Comparison of ENCODE assay signal across 28 cellular contexts in the genomic region with DNA sequence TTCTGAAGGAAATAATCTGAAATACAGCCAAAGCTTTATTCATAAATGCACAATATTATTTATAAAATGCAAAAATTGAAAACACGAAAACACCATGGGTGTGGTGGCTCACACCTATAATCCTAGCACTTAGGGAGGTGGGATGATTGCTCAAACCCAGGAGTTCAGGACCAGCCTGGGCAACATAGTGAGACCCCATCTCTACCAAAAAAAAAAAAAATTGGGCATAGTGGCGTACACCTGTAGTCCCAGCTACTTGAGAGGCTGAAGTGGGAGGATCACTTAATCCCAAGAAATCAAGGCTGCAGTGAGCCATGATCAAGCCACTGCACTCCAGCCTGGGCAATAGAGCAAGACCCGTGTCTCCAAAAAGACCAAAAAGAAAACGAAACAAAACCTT.
"Had no signal": no experiment of that assay in that cellular context is flagged by ENCODE, and none has a peak within 500 bp of the region (broad histone marks: within the 10 kb centered on the region; RNA-seq: fewer than 3 reads in every experiment).

No MANE protein-coding gene starts in this region.

- H3K4me3 ChIP-seq: stomach, suprapubic skin, thoracic aorta, thyroid gland, tibial artery, tibial nerve, transverse colon, upper lobe of left lung, upper lobe of right lung, uterus, vagina had no signal

- H3K4me1 ChIP-seq: upper lobe of right lung, uterus had no signal

- H3K27me3 ChIP-seq: stomach, suprapubic skin, testis, thyroid gland, tibial artery, tibial nerve, upper lobe of left lung, upper lobe of right lung, uterus, vagina had no signal

- ATAC-seq: stimulated activated effector memory CD8-positive, alpha-beta T cell treated with anti-CD3 and anti-CD28 coated beads, Interleukin-12 subunit alpha, Interleukin-12 subunit beta, amount 100 ng/mL, for 72 hours; stimulated activated memory B cell treated with anti-CD40 and anti-IgM and Interleukin-4, amounts not matched to agents 10 μg/mL and 1 μg/mL and 100 μg/mL, for 72 hours; stimulated activated naive B cell treated with anti-CD40 and anti-IgM and Interleukin-4, amounts not matched to agents 10 μg/mL and 1 μg/mL and 100 μg/mL, for 72 hours; stimulated activated naive CD8-positive, alpha-beta T cell treated with anti-CD3 and anti-CD28 coated beads, Interleukin-15, Interleukin-2, amounts not matched to agents 100 U/mL and 50 U/mL, for 24 hours; upper lobe of right lung had no signal

- H3K9me3 Mint-ChIP-seq: stimulated activated memory B cell treated with anti-CD40 and anti-IgM and Interleukin-4, amounts not matched to agents 10 μg/mL and 1 μg/mL and 100 μg/mL, for 72 hours had no signal

- H3K9me3 ChIP-seq: suprapubic skin, testis, thoracic aorta, thyroid gland, tibial artery, tibial nerve, transverse colon, upper lobe of left lung, upper lobe of right lung, uterus, vagina had no signal

- H3K27me3 Mint-ChIP-seq: stimulated activated memory B cell treated with anti-CD40 and anti-IgM and Interleukin-4, amounts not matched to agents 10 μg/mL and 1 μg/mL and 100 μg/mL, for 72 hours; stimulated activated naive CD8-positive, alpha-beta T cell treated with anti-CD3 and anti-CD28 coated beads, Interleukin-15, amount 100 ng/mL, for 72 hours; stimulated activated naive CD8-positive, alpha-beta T cell treated with anti-CD3 and anti-CD28 coated beads, Interleukin-15, Interleukin-2, amounts not matched to agents 100 ng/mL and 50 ng/mL, for 24 hours had no signal

- H3K27ac ChIP-seq: stomach, suprapubic skin, thoracic aorta, thyroid gland, tibial artery, tibial nerve, transverse colon, upper lobe of left lung, upper lobe of right lung, uterus, vagina had no signal

- H3K36me3 Mint-ChIP-seq: stimulated activated effector memory CD8-positive, alpha-beta T cell treated with anti-CD3 and anti-CD28 coated beads, Interleukin-12 subunit alpha, Interleukin-12 subunit beta, amount 100 ng/mL, for 72 hours; stimulated activated memory B cell treated with anti-CD40 and anti-IgM and Interleukin-4, amounts not matched to agents 10 μg/mL and 1 μg/mL and 100 μg/mL, for 72 hours; stimulated activated naive B cell treated with anti-CD40 and anti-IgM and Interleukin-4, amounts not matched to agents 10 μg/mL and 1 μg/mL and 100 μg/mL, for 72 hours; type B pancreatic cell had no signal

- H3K36me3 ChIP-seq: stomach, suprapubic skin, thoracic aorta, thyroid gland, tibial artery, tibial nerve, transverse colon, upper lobe of left lung, upper lobe of right lung, uterus, vagina had no signal

- H3K4me3 Mint-ChIP-seq: stimulated activated effector memory CD8-positive, alpha-beta T cell treated with anti-CD3 and anti-CD28 coated beads, Interleukin-12 subunit alpha, Interleukin-12 subunit beta, amount 100 ng/mL, for 72 hours; stimulated activated memory B cell treated with anti-CD40 and anti-IgM and Interleukin-4, amounts not matched to agents 10 μg/mL and 1 μg/mL and 100 μg/mL, for 72 hours; stimulated activated naive B cell treated with anti-CD40 and anti-IgM and Interleukin-4, amounts not matched to agents 10 μg/mL and 1 μg/mL and 100 μg/mL, for 72 hours; stimulated activated naive CD8-positive, alpha-beta T cell treated with anti-CD3 and anti-CD28 coated beads, Interleukin-15, amount 100 ng/mL, for 72 hours; stimulated activated naive CD8-positive, alpha-beta T cell treated with anti-CD3 and anti-CD28 coated beads, Interleukin-15, Interleukin-2, amounts not matched to agents 100 ng/mL and 50 ng/mL, for 24 hours; type B pancreatic cell had no signal

- DNase-seq: stimulated activated CD4-positive, alpha-beta T cell treated with anti-CD3 and anti-CD28 coated beads, Interleukin-2, amount 100 ng/mL, for 48 hours; stimulated activated CD4-positive, alpha-beta T cell treated with anti-CD3 and anti-CD28 coated beads, Interleukin-4, amount 100 ng/mL, for 1 hour; stimulated activated CD4-positive, alpha-beta T cell treated with anti-CD3 and anti-CD28 coated beads, Interleukin-4, amount 100 ng/mL, for 24 hours; stimulated activated CD4-positive, alpha-beta T cell treated with anti-CD3 and anti-CD28 coated beads, Interleukin-4, amount 100 ng/mL, for 4 hours; stimulated activated CD8-positive, alpha-beta memory T cell treated with anti-CD3 and anti-CD28 coated beads, Interleukin-4, amount 100 ng/mL, for 48 hours; stimulated activated naive B cell treated with anti-CD40 and anti-IgM and Interleukin-4, amounts not matched to agents 10 μg/mL and 1 μg/mL and 100 μg/mL, for 72 hours; stimulated activated naive CD4-positive, alpha-beta T cell; stimulated activated naive CD4-positive, alpha-beta T cell treated with Interleukin-2 at 50 U/mL for 16 hours; stimulated activated naive CD8-positive, alpha-beta T cell treated with anti-CD3 and anti-CD28 coated beads, Interleukin-15, amount 100 ng/mL, for 72 hours; stimulated activated naive CD8-positive, alpha-beta T cell treated with anti-CD3 and anti-CD28 coated beads, Interleukin-15, Interleukin-2, amounts not matched to agents 100 U/mL and 50 U/mL, for 24 hours; stomach; substantia nigra; testis; thyroid gland; tibial artery; transverse colon; upper lobe of right lung; uterus had no signal

- H3K27ac Mint-ChIP-seq: stimulated activated effector memory CD8-positive, alpha-beta T cell treated with anti-CD3 and anti-CD28 coated beads, Interleukin-12 subunit alpha, Interleukin-12 subunit beta, amount 100 ng/mL, for 72 hours; stimulated activated memory B cell treated with anti-CD40 and anti-IgM and Interleukin-4, amounts not matched to agents 10 μg/mL and 1 μg/mL and 100 μg/mL, for 72 hours; stimulated activated naive B cell treated with anti-CD40 and anti-IgM and Interleukin-4, amounts not matched to agents 10 μg/mL and 1 μg/mL and 100 μg/mL, for 72 hours; stimulated activated naive CD8-positive, alpha-beta T cell treated with anti-CD3 and anti-CD28 coated beads, Interleukin-15, amount 100 ng/mL, for 72 hours; stimulated activated naive CD8-positive, alpha-beta T cell treated with anti-CD3 and anti-CD28 coated beads, Interleukin-15, Interleukin-2, amounts not matched to agents 100 ng/mL and 50 ng/mL, for 24 hours; type B pancreatic cell had no signal

- FAIRE-seq: urothelium cell line had no signal

- H3K4me1 Mint-ChIP-seq: stimulated activated memory B cell treated with anti-CD40 and anti-IgM and Interleukin-4, amounts not matched to agents 10 μg/mL and 1 μg/mL and 100 μg/mL, for 72 hours had no signal
